In the genomic region with DNA sequence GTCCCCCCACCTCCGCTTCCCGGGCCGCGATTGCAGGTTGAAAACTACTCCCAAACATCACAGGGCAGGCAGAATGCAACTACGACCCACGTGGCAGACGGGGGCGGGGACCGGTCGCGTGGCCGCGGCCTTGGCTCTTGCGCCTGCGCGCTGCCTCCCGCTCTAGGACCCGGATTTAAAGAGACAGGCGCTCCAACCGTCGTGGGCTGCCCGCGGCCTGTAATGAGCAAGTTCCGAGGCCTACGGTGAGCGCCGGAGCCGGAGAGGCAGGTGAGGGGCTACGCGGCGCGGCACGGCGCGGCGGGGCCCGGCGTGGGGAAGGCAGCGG, we compare ENCODE assay signal across 8 cellular contexts. TPM values are rescaled to one million over a fixed set of nuclear protein-coding genes. Genes with fewer than 3 reads are reported as not detected.
DNase-seq lines count a peak whose midpoint lies in the region; ATAC-seq, FAIRE-seq and TF ChIP-seq lines count a peak whose summit lies in the region.

A gene (plus strand): TSS at position 160 of the 328 bp plus-strand sequence. CDS start 2,494 bp downstream, outside the sequence.

- ATAC-seq in HG02852 (IDR thresholded peaks at IDR 0.05; ENCODE audit: unreplicated experiment) (peak; percentile 84), T-cell (replicated peaks in 1 of 4) (peak; percentile 81 to 85 (median 82)), heart left ventricle (peak; percentile 93 to 97 (median 96))

- TF ChIP-seq CTCF in heart left ventricle (IDR thresholded peaks at IDR 0.05): no peak
- no peak for TF ChIP-seq CTCF in type B pancreatic cell (conservative IDR thresholded peaks at IDR 0.05)

- H3K27ac Mint-ChIP-seq in T-cell (peak within 1 kb of the TSS; percentile 98 to 99), type B pancreatic cell (peak within 1 kb of the TSS; percentile 97)

- no peaks in the 10 kb centered on the region for H3K9me3 ChIP-seq in heart left ventricle

- DNase-seq in GM12891 (ENCODE audit: insufficient read length, low spot score): peak; percentile 89
- peak; percentile 94 for DNase-seq in NCI-H146 (lab: John Stamatoyannopoulos, UW)
- peak; percentile 85 to 95 (median 90) for DNase-seq in T-cell
- peak; percentile 94 to 97 (median 96) for DNase-seq in heart left ventricle
- DNase-seq in pons (ENCODE audit: low spot score): peak; percentile 90
- DNase-seq in type B pancreatic cell (ENCODE audit: extremely low spot score, unreplicated experiment): peak; percentile 96

- peak within 1 kb of the TSS; percentile 90 for H3K27ac ChIP-seq in adipose tissue (ENCODE audit: low read depth, low read length)
- H3K27ac ChIP-seq in heart left ventricle: peak within 1 kb of the TSS; percentile 95 to 100 (median 98)

- intact Hi-C loops in heart left ventricle (cut with DNase I): loop anchor here in 8 of 10 donors (1.0 to 10.0 kb wide), 8 partner anchors 18 to 594 kb away; a partner anchor contains a TSS

- H3K4me3 Mint-ChIP-seq in T-cell (peak within 1 kb of the TSS; percentile 91 to 93 (median 92)), type B pancreatic cell (peak within 1 kb of the TSS; percentile 93)

- WGBS in adipose tissue, 3 donors: 0% methylated on average over 36 to 39 of the region's 39 CpGs
- WGBS in heart left ventricle, 4 donors: 0% methylated on average over 35 to 39 of the region's 39 CpGs

- H3K4me3 ChIP-seq in heart left ventricle: peak within 1 kb of the TSS; percentile 69 to 98 (median 92)

- no peaks in the 10 kb centered on the region for H3K27me3 ChIP-seq in heart left ventricle

- CTCF ChIA-PET in T-cell (lab: Charles Lee): interaction anchor here in 1 of 2 donors (0.9 to 2.4 kb wide), 4 partner anchors 16 to 139 kb away, joined by 3 to 10 read pairs (median 5); a partner anchor contains a TSS

- peak; percentile 98 for FAIRE-seq in GM12891 (lab: Jason Lieb, UNC)

- H3K36me3 Mint-ChIP-seq in T-cell (peaks cover 14% of the 10 kb centered on the region), type B pancreatic cell (peaks cover 17% of the 10 kb centered on the region)

- H3K9me3 Mint-ChIP-seq in T-cell: no peaks in the 10 kb centered on the region
- no peaks in the 10 kb centered on the region for H3K9me3 Mint-ChIP-seq in type B pancreatic cell

- H3K4me1 Mint-ChIP-seq in T-cell: peaks cover 51 to 52% (median 52%) of the 10 kb centered on the region in 3 donors
- H3K4me1 Mint-ChIP-seq in type B pancreatic cell (ENCODE audit: unreplicated experiment): peaks cover 36% of the 10 kb centered on the region

- POLR2A ChIA-PET in T-cell (lab: Charles Lee): interaction anchor here (0.6 to 1.1 kb wide), 5 partner anchors 13 to 622 kb away, joined by 3 to 5 read pairs (median 3); a partner anchor contains a TSS

- peaks cover 0 to 28% (median 18%) of the 10 kb centered on the region in 12 donors for H3K4me1 ChIP-seq in heart left ventricle

- no peaks in the 10 kb centered on the region for H3K27me3 Mint-ChIP-seq in T-cell
- H3K27me3 Mint-ChIP-seq in type B pancreatic cell: no peaks in the 10 kb centered on the region

- TF ChIP-seq POLR2A in GM12891 (IDR thresholded peaks at IDR 0.05; ENCODE audit: low read depth, low read length): peak; percentile 86
- peak in 1 of 2 donors; percentile 44 for TF ChIP-seq POLR2A in heart left ventricle (IDR thresholded peaks at IDR 0.05)

- peaks cover 0 to 21% (median 9%) of the 10 kb centered on the region in 9 donors for H3K36me3 ChIP-seq in heart left ventricle

TF ChIP-seq in GM12891, 5 proteins besides CTCF, POLR2A, EP300 and RAD21:
- TF ChIP-seq TAF1 (IDR thresholded peaks at IDR 0.05; ENCODE audit: low read depth, low read length) (peak; percentile 59; the same call in 1 of the 2 replicates), SPI1 (IDR thresholded peaks at IDR 0.05; ENCODE audit: low read depth, low read length) (no peak), PAX5 (IDR thresholded peaks at IDR 0.05; ENCODE audit: insufficient read depth, low read length, severe bottlenecking) (no peak), POLR2AphosphoS5 (IDR thresholded peaks at IDR 0.05; ENCODE audit: low read depth, low read length) (peak; percentile 76), POU2F2 (IDR thresholded peaks at IDR 0.05; ENCODE audit: low read depth, low read length) (peak; percentile 51)

RNA-seq across cellular contexts. Expression of the gene that starts here (rescaled TPM):
- 9.5 TPM for polyA plus RNA-seq in GM12891 (2012; ENCODE audit: low read depth, missing spikeins)
- 10 to 100 TPM; 42.7 to 52.7 (median 49.8) TPM for total RNA-seq in T-cell
- polyA plus RNA-seq in adipose tissue: 10 to 100 TPM in 1 of 3 donors, 1 to 10 TPM in 2; 7.3 to 11.5 (median 8.0) TPM
- 10 to 100 TPM; 17.1 to 27.0 (median 21.1) TPM for total RNA-seq in heart left ventricle
- polyA plus RNA-seq in heart left ventricle: 10 to 100 TPM in 1 of 2 donors, 1 to 10 TPM in 1; 4.0 to 15.4 TPM
- 52.6 and 73.0 TPM in 2 replicates for total RNA-seq in type B pancreatic cell (ENCODE audit: low replicate concordance)

Comparison
In these comparisons a context has a peak if more than half of its experiments do, and no peak if none do; other contexts are left out.
1. Peak in every context shown above with its lines: DNase-seq, ATAC-seq, H3K4me3 ChIP-seq and H3K27ac ChIP-seq.